ENCODE assay signal across 1 cellular context in genomic region chr3:189270248-189270832, GRCh38.
TF ChIP-seq lines count a peak whose summit lies in the region.

No MANE protein-coding gene starts in this region.

TF ChIP-seq in GM23338, 12 proteins besides CTCF, POLR2A, EP300 and RAD21 (continued from another document):
- TF ChIP-seq, protein P1, sequence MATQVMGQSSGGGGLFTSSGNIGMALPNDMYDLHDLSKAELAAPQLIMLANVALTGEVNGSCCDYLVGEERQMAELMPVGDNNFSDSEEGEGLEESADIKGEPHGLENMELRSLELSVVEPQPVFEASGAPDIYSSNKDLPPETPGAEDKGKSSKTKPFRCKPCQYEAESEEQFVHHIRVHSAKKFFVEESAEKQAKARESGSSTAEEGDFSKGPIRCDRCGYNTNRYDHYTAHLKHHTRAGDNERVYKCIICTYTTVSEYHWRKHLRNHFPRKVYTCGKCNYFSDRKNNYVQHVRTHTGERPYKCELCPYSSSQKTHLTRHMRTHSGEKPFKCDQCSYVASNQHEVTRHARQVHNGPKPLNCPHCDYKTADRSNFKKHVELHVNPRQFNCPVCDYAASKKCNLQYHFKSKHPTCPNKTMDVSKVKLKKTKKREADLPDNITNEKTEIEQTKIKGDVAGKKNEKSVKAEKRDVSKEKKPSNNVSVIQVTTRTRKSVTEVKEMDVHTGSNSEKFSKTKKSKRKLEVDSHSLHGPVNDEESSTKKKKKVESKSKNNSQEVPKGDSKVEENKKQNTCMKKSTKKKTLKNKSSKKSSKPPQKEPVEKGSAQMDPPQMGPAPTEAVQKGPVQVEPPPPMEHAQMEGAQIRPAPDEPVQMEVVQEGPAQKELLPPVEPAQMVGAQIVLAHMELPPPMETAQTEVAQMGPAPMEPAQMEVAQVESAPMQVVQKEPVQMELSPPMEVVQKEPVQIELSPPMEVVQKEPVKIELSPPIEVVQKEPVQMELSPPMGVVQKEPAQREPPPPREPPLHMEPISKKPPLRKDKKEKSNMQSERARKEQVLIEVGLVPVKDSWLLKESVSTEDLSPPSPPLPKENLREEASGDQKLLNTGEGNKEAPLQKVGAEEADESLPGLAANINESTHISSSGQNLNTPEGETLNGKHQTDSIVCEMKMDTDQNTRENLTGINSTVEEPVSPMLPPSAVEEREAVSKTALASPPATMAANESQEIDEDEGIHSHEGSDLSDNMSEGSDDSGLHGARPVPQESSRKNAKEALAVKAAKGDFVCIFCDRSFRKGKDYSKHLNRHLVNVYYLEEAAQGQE (IDR thresholded peaks at IDR 0.05; ENCODE audit: unreplicated experiment): no peak
- TF ChIP-seq, protein P2, sequence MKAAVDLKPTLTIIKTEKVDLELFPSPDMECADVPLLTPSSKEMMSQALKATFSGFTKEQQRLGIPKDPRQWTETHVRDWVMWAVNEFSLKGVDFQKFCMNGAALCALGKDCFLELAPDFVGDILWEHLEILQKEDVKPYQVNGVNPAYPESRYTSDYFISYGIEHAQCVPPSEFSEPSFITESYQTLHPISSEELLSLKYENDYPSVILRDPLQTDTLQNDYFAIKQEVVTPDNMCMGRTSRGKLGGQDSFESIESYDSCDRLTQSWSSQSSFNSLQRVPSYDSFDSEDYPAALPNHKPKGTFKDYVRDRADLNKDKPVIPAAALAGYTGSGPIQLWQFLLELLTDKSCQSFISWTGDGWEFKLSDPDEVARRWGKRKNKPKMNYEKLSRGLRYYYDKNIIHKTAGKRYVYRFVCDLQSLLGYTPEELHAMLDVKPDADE (IDR thresholded peaks at IDR 0.05): no peak
- TF ChIP-seq NANOG (IDR thresholded peaks at IDR 0.05; ENCODE audit: borderline replicate concordance) (no peak), EZH2 (IDR thresholded peaks at IDR 0.05; ENCODE audit: low read depth, unreplicated experiment) (no peak), JUNB (IDR thresholded peaks at IDR 0.05; ENCODE audit: unreplicated experiment) (no peak), STAT1 (IDR thresholded peaks at IDR 0.05; ENCODE audit: unreplicated experiment) (no peak), EZH2phosphoT487 (IDR thresholded peaks at IDR 0.05; ENCODE audit: unreplicated experiment) (no peak), ZNF114 (CRISPR knock-in tag; IDR thresholded peaks at IDR 0.05) (no peak), ZNF331 (CRISPR knock-in tag; IDR thresholded peaks at IDR 0.05; ENCODE audit: low read depth) (no peak), ZNF462 (CRISPR knock-in tag; IDR thresholded peaks at IDR 0.05) (no peak), CREB1 (CRISPR knock-in tag; IDR thresholded peaks at IDR 0.05; ENCODE audit: low read depth) (no peak)
TF ChIP-seq in GM23338: peak in this region for 0.
